Comparison of ENCODE assay signal across 28 cellular contexts in the genomic region with DNA sequence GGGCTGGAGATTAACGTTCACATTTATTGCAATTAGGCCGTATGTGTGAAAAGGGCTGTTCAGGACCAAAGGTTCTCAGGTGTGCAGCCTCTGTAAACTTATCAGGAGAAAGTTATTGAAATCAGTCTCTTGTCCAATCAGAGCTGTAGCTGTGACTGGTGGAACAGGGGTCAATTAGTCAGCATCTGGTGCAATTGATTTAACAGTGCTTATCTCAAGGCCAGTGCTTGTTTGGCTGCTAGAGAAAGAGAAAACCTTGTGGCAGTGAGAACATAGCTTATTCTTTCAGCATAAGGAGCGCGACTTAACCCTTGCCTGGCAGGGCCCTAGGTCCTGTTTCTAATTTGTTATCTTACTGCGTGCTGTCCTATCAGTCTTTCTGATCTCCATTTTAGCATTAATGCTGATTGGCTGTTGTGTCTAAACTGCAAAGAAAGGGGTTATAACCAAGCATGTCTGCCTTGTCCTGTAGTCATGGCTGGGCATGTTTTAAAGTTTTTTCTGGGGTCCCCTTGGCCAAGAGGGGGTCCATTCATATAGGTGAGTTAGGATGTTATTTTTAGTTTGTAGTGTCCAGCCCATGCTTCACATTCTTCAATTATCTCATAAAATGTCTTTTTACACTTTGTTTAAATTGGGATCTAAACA.
A peak's percentile ranks its signal among the peaks of the same experiment; 100 is the strongest.
DNase-seq lines count a peak whose midpoint lies in the region; ATAC-seq and TF ChIP-seq lines count a peak whose summit lies in the region.
"Had no signal": no experiment of that assay in that cellular context is flagged by ENCODE, and none has a peak within 500 bp of the region (broad histone marks: within the 10 kb centered on the region; RNA-seq: fewer than 3 reads in every experiment).

No MANE protein-coding gene starts in this region.

- H3K4me3 ChIP-seq in brain microvascular endothelial cell (ENCODE audit: low read depth, low read length) (no peak overlapping the region), stomach (no peak overlapping the region)
- H3K4me3 ChIP-seq: breast epithelium, GM12878, heart right ventricle, lower lobe of right lung, SK-N-MC, thoracic aorta had no signal

- H3K36me3 ChIP-seq in brain microvascular endothelial cell (replicated peaks), result no peaks in the 10 kb centered on the region
- no peaks in the 10 kb centered on the region for H3K36me3 ChIP-seq in stomach
- H3K36me3 ChIP-seq: breast epithelium, heart right ventricle, lower lobe of right lung, thoracic aorta had no signal

- no peaks in the 10 kb centered on the region for H3K9me3 Mint-ChIP-seq in activated naive CD8-positive, alpha-beta T cell treated with anti-CD3 and anti-CD28 coated beads, Interleukin-2, amount 50 U/mL, for 24 hours
- H3K9me3 Mint-ChIP-seq: activated B cell treated with CpG ODN at 0.5 μM for 24 hours; activated T-helper 2 cell treated with anti-CD3 and anti-CD28 coated beads, Interferon-gamma antibody, Interleukin-2, Interleukin-4, amounts not matched to agents 10 μg/mL and 5 μg/mL and 100 μg/mL, durations not matched to agents 14 hours and 24 hours and 36 hours; CD8-positive, alpha-beta T cell; HFFc6; T-helper 2 cell treated with Interferon-gamma antibody and Interleukin-4, amounts not matched to agents 5 μg/mL and 100 μg/mL, for 36 hours had no signal

- no peaks in the 10 kb centered on the region for H3K36me3 Mint-ChIP-seq in activated naive CD8-positive, alpha-beta T cell treated with anti-CD3 and anti-CD28 coated beads, Interleukin-2, amount 50 U/mL, for 24 hours (ENCODE audit: low read depth)
- H3K36me3 Mint-ChIP-seq: activated naive CD8-positive, alpha-beta T cell; CD8-positive, alpha-beta T cell had no signal

- H3K27ac Mint-ChIP-seq in activated naive CD8-positive, alpha-beta T cell treated with anti-CD3 and anti-CD28 coated beads, Interleukin-2, amount 50 U/mL, for 24 hours, result no peak overlapping the region
- H3K27ac Mint-ChIP-seq: activated B cell treated with CpG ODN at 0.5 μM for 24 hours; activated naive CD8-positive, alpha-beta T cell; activated T-helper 2 cell treated with anti-CD3 and anti-CD28 coated beads, Interferon-gamma antibody, Interleukin-2, Interleukin-4, amounts not matched to agents 10 μg/mL and 5 μg/mL and 100 μg/mL, durations not matched to agents 14 hours and 24 hours and 36 hours; CD8-positive, alpha-beta T cell; HFFc6; T-helper 2 cell treated with Interferon-gamma antibody and Interleukin-4, amounts not matched to agents 5 μg/mL and 100 μg/mL, for 36 hours had no signal

- H3K27me3 Mint-ChIP-seq in activated naive CD8-positive, alpha-beta T cell treated with anti-CD3 and anti-CD28 coated beads, Interleukin-2, amount 50 U/mL, for 24 hours, result no peaks in the 10 kb centered on the region
- H3K27me3 Mint-ChIP-seq: activated B cell treated with CpG ODN at 0.5 μM for 24 hours had no signal

- DNase-seq in SK-N-DZ (ENCODE audit: low spot score), result peak; percentile 47
- DNase-seq in brain microvascular endothelial cell, result peak; percentile 7
- DNase-seq in left kidney (ENCODE audit: low read depth, low spot score), result peak; percentile 27
- peak; percentile 60 for DNase-seq in stomach
- DNase-seq in NCI-H226, result no peak
- DNase-seq in DMS 273 treated with DMSO at 0.1 percent for 48 hours (lab: John Stamatoyannopoulos, UW), result no peak
- no peak for DNase-seq in activated naive CD8-positive, alpha-beta T cell treated with anti-CD3 and anti-CD28 coated beads, Interleukin-2, amount 50 U/mL, for 24 hours
- DNase-seq: activated B cell treated with CpG ODN at 0.5 μM for 24 hours; activated CD4-positive, alpha-beta T cell treated with anti-CD3 and anti-CD28 coated beads, Interleukin-2, amount 50 U/mL, for 48 hours; activated CD8-positive, alpha-beta memory T cell treated with anti-CD3 and anti-CD28 coated beads, Interleukin-2, amount 50 U/mL, for 48 hours; CD8-positive, alpha-beta T cell; cortex of kidney; DMS79; heart right ventricle; HFFc6; lower lobe of right lung; NCI-H1105; NCI-H2107; NCI-H510A treated with DMSO at 0.1 percent for 48 hours; stimulated activated CD4-positive, alpha-beta T cell treated with anti-CD3 and anti-CD28 coated beads, Interleukin-4, amount 100 ng/mL, for 1 hour; stimulated activated naive CD4-positive, alpha-beta T cell had no signal

- H3K27me3 ChIP-seq in brain microvascular endothelial cell (replicated peaks), result no peaks in the 10 kb centered on the region
- H3K27me3 ChIP-seq in stomach, result no peaks in the 10 kb centered on the region
- H3K27me3 ChIP-seq: breast epithelium, heart right ventricle had no signal

- WGBS in stomach, 5 donors, result 19 to 37% (median 27%) methylated on average over 5 of the region's 5 CpGs

- TF ChIP-seq POLR2A in stomach (IDR thresholded peaks at IDR 0.05), result peak in 1 of 4 donors; percentile 19

- no peaks in the 10 kb centered on the region for H3K4me1 Mint-ChIP-seq in activated naive CD8-positive, alpha-beta T cell treated with anti-CD3 and anti-CD28 coated beads, Interleukin-2, amount 50 U/mL, for 24 hours

- H3K27ac ChIP-seq in brain microvascular endothelial cell, result no peak overlapping the region
- peak overlapping the region; percentile 71 to 93 (median 75) for H3K27ac ChIP-seq in stomach
- H3K27ac ChIP-seq: breast epithelium, heart right ventricle, lower lobe of right lung, SK-N-MC, thoracic aorta had no signal

- in situ Hi-C loops in brain microvascular endothelial cell (cut with HindIII; ENCODE audit: low pct_ligation_motif_present, low sequenced_read_pairs), result no loop called here

- TF ChIP-seq CTCF in brain microvascular endothelial cell (IDR thresholded peaks at IDR 0.05; ENCODE audit: low read depth, low read length, missing control alignments), result no peak
- TF ChIP-seq CTCF in stomach (IDR thresholded peaks at IDR 0.05), result no peak

- intact Hi-C loops in stomach (cut with DNase I; ENCODE audit: low total_unique reads), result no loop called here

- no peak overlapping the region for H3K4me3 Mint-ChIP-seq in activated naive CD8-positive, alpha-beta T cell treated with anti-CD3 and anti-CD28 coated beads, Interleukin-2, amount 50 U/mL, for 24 hours
- H3K4me3 Mint-ChIP-seq: activated B cell treated with CpG ODN at 0.5 μM for 24 hours; activated naive CD8-positive, alpha-beta T cell; CD8-positive, alpha-beta T cell; HFFc6; T-helper 2 cell treated with Interferon-gamma antibody and Interleukin-4, amounts not matched to agents 5 μg/mL and 100 μg/mL, for 36 hours had no signal

- H3K9me3 ChIP-seq in stomach, result no peaks in the 10 kb centered on the region
- H3K9me3 ChIP-seq: breast epithelium, heart right ventricle, lower lobe of right lung, thoracic aorta had no signal

- peaks cover 9 to 27% (median 26%) of the 10 kb centered on the region in 4 donors for H3K4me1 ChIP-seq in stomach
- H3K4me1 ChIP-seq: breast epithelium, heart right ventricle, lower lobe of right lung had no signal

- no peak for TF ChIP-seq EP300 in stomach (IDR thresholded peaks at IDR 0.05)

- no peak for ATAC-seq in activated naive CD8-positive, alpha-beta T cell treated with anti-CD3 and anti-CD28 coated beads, Interleukin-2, amount 50 U/mL, for 24 hours
- ATAC-seq: CD8-positive, alpha-beta T cell; GM12878; heart right ventricle had no signal

Comparison
In these comparisons a context has a peak if more than half of its experiments do, and no peak if none do; other contexts are left out.
1. DNase-seq: peak in SK-N-DZ (single experiment), brain microvascular endothelial cell (single experiment), left kidney (single experiment) and stomach (single experiment); none in NCI-H226 (single experiment), DMS 273 treated with DMSO at 0.1 percent for 48 hours (single experiment) and activated naive CD8-positive, alpha-beta T cell treated with anti-CD3 and anti-CD28 coated beads, Interleukin-2, amount 50 U/mL, for 24 hours (single experiment).